9 cellular contexts compared by ENCODE assay signal in the genomic region with DNA sequence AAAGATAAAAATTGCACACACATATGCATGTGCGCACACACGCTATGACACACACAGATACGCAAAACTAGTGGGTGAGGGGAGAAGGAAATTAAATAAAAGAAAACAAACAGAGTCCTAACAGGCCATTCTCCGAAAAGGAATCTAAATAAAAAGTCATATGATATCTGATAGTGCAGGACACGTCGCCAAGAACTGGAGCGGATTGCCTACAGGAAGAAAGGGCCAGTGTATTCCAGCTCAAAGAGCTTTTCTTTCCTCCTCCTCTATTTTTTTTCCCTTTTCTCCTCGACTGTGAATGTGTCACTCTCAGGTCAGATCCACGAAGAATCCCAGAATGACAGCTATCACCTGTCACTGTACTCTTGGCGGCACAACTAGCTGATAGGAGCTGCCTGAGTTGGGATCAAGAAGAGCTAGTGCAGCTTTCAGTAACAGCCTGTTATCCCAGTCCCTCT.
DNase-seq lines count a peak whose midpoint lies in the region; ATAC-seq and TF ChIP-seq lines count a peak whose summit lies in the region.
"Had no signal": no experiment of that assay in that cellular context is flagged by ENCODE, and none has a peak within 500 bp of the region (broad histone marks: within the 10 kb centered on the region; RNA-seq: fewer than 3 reads in every experiment).

No MANE protein-coding gene starts in this region.

- H3K36me3 ChIP-seq in adrenal gland (replicated peaks in 1 of 2) (no peaks in the 10 kb centered on the region), stomach (no peaks in the 10 kb centered on the region)

- DNase-seq in HFF-Myc (ENCODE audit: extremely low read depth, low read depth) (no peak), adrenal gland (peak in 6 of 7 donors; percentile 22 to 66 (median 56)), inferior parietal cortex (ENCODE audit: extremely low spot score) (peak; percentile 78), stomach (peak; percentile 60)
- no peak for DNase-seq in effector CD4-positive, alpha-beta T cell
- DNase-seq: SIG-M5 had no signal

- TF ChIP-seq EP300 in stomach (IDR thresholded peaks at IDR 0.05) = no peak

- H3K9me3 ChIP-seq in adrenal gland (replicated peaks in 1 of 3) = no peaks in the 10 kb centered on the region
- no peaks in the 10 kb centered on the region for H3K9me3 ChIP-seq in stomach

- 11 to 23% (median 21%) methylated on average over 10 of the region's 10 CpGs for WGBS in adrenal gland, 4 donors
- 12 to 37% (median 19%) methylated on average over 10 of the region's 10 CpGs for WGBS in stomach, 5 donors

- intact Hi-C loops in adrenal gland (cut with DNase I) (no loop called here), stomach (cut with DNase I; ENCODE audit: low total_unique reads) (no loop called here)

- ATAC-seq in GM21717 (IDR thresholded peaks at IDR 0.05; ENCODE audit: unreplicated experiment) (no peak), HG03342 (IDR thresholded peaks at IDR 0.05; ENCODE audit: unreplicated experiment) (no peak), GM18861 (IDR thresholded peaks at IDR 0.05; ENCODE audit: unreplicated experiment) (no peak)

- H3K4me1 ChIP-seq in adrenal gland (replicated peaks in 1 of 2) (peaks cover 11 to 43% of the 10 kb centered on the region in 2 donors), stomach (peaks cover 7 to 68% (median 37%) of the 10 kb centered on the region in 4 donors)

- peak; percentile 9 to 50 for TF ChIP-seq POLR2A in adrenal gland (IDR thresholded peaks at IDR 0.05)
- no peak for TF ChIP-seq POLR2A in stomach (IDR thresholded peaks at IDR 0.05)

- H3K27me3 ChIP-seq in adrenal gland = no peaks in the 10 kb centered on the region
- no peaks in the 10 kb centered on the region for H3K27me3 ChIP-seq in stomach

- no peak for TF ChIP-seq CTCF in HFF-Myc (IDR thresholded peaks at IDR 0.05; ENCODE audit: low read depth, low read length, missing control alignments)
- TF ChIP-seq CTCF in adrenal gland (IDR thresholded peaks at IDR 0.05) = no peak
- TF ChIP-seq CTCF in stomach (IDR thresholded peaks at IDR 0.05) = no peak

- H3K4me3 ChIP-seq in HFF-Myc (replicated peaks; ENCODE audit: low read depth, low read length) (peak overlapping the region; percentile 26), adrenal gland (peak overlapping the region in 1 of 4 donors; percentile 37), stomach (peak overlapping the region; percentile 4 to 22 (median 12))

- H3K27ac ChIP-seq in adrenal gland = peak overlapping the region; percentile 69 to 87 (median 85)
- H3K27ac ChIP-seq in stomach = peak overlapping the region; percentile 68 to 85 (median 75)

Comparison
In these comparisons a context has a peak if more than half of its experiments do, and no peak if none do; other contexts are left out.
1. DNase-seq: peak in adrenal gland (6 of 7), inferior parietal cortex (single experiment) and stomach (single experiment); none in HFF-Myc (single experiment) and effector CD4-positive, alpha-beta T cell (single experiment).
2. POLR2A ChIP-seq: peak in adrenal gland (2 of 2); none in stomach (0 of 4).